20 cellular contexts compared by ENCODE assay signal in genomic region chr10:114372179-114372578, GRCh38. TPM values are rescaled to one million over a fixed set of nuclear protein-coding genes. Genes with fewer than 3 reads are reported as not detected.
DNase-seq lines count a peak whose midpoint lies in the region; ATAC-seq and TF ChIP-seq lines count a peak whose summit lies in the region.
"Had no signal": no experiment of that assay in that cellular context is flagged by ENCODE, and none has a peak within 500 bp of the region (broad histone marks: within the 10 kb centered on the region; RNA-seq: fewer than 3 reads in every experiment).

No MANE protein-coding gene starts in this region.

- H3K36me3 Mint-ChIP-seq in endothelial cell (ENCODE audit: low read depth, unreplicated experiment), result no peaks in the 10 kb centered on the region
- H3K36me3 Mint-ChIP-seq: CD4-positive, CD25-positive, alpha-beta regulatory T cell had no signal

- no peak overlapping the region for H3K4me3 Mint-ChIP-seq in endothelial cell (ENCODE audit: unreplicated experiment)
- H3K4me3 Mint-ChIP-seq: CD4-positive, CD25-positive, alpha-beta regulatory T cell had no signal

- TF ChIP-seq CTCF in mucosa of descending colon (IDR thresholded peaks at IDR 0.05) (no peak), spleen (IDR thresholded peaks at IDR 0.05 in 8 of 11, conservative IDR thresholded peaks at IDR 0.05 in 3 of 11) (no peak), endothelial cell (IDR thresholded peaks at IDR 0.05; ENCODE audit: unreplicated experiment) (no peak), gastroesophageal sphincter (IDR thresholded peaks at IDR 0.05) (no peak)

- H3K36me3 ChIP-seq in mucosa of descending colon (ENCODE audit: low read depth) (no peaks in the 10 kb centered on the region), spleen (no peaks in the 10 kb centered on the region), gastroesophageal sphincter (no peaks in the 10 kb centered on the region)
- H3K36me3 ChIP-seq: SJCRH30 had no signal

- TF ChIP-seq POLR2A in spleen (IDR thresholded peaks at IDR 0.05) (no peak), gastroesophageal sphincter (IDR thresholded peaks at IDR 0.05) (no peak)

- ATAC-seq in mucosa of descending colon (peak; percentile 94), gastroesophageal sphincter (no peak)
- ATAC-seq: HCT116, Panc1 had no signal

- 58 to 70% (median 60%) methylated on average over 3 of the region's 3 CpGs for WGBS in spleen, 5 donors
- WGBS in gastroesophageal sphincter (ENCODE audit: low coverage in 1 of 2), 2 donors, result 65 to 71% methylated on average over 2 to 3 of the region's 3 CpGs

- no peaks in the 10 kb centered on the region for H3K9me3 ChIP-seq in mucosa of descending colon
- H3K9me3 ChIP-seq in spleen, result no peaks in the 10 kb centered on the region
- H3K9me3 ChIP-seq in gastroesophageal sphincter, result no peaks in the 10 kb centered on the region
- H3K9me3 ChIP-seq: SJCRH30 had no signal

- H3K27me3 Mint-ChIP-seq in endothelial cell (ENCODE audit: unreplicated experiment), result peaks cover 2% of the 10 kb centered on the region

- H3K27ac ChIP-seq in spleen (peak overlapping the region in 7 of 8 donors; percentile 57 to 82 (median 75)), gastroesophageal sphincter (peak overlapping the region in 1 of 4 donors; percentile 6)
- H3K27ac ChIP-seq: SJCRH30 had no signal

- H3K4me1 Mint-ChIP-seq in endothelial cell (ENCODE audit: unreplicated experiment), result peaks cover 5% of the 10 kb centered on the region

- H3K4me3 ChIP-seq in mucosa of descending colon (no peak overlapping the region), spleen (no peak overlapping the region), gastroesophageal sphincter (no peak overlapping the region)
- H3K4me3 ChIP-seq: SJCRH30 had no signal

- H3K9me3 Mint-ChIP-seq in endothelial cell (ENCODE audit: unreplicated experiment), result no peaks in the 10 kb centered on the region
- H3K9me3 Mint-ChIP-seq: CD4-positive, CD25-positive, alpha-beta regulatory T cell had no signal

- H3K27me3 ChIP-seq in spleen (replicated peaks in 1 of 7) (no peaks in the 10 kb centered on the region), gastroesophageal sphincter (no peaks in the 10 kb centered on the region)
- H3K27me3 ChIP-seq: SJCRH30 had no signal

- H3K4me1 ChIP-seq in mucosa of descending colon (ENCODE audit: low read depth) (no peaks in the 10 kb centered on the region), spleen (peaks cover 4 to 77% (median 52%) of the 10 kb centered on the region in 6 donors), gastroesophageal sphincter (peaks cover 3 to 64% (median 18%) of the 10 kb centered on the region in 3 donors)

- no peak overlapping the region for H3K27ac Mint-ChIP-seq in endothelial cell (ENCODE audit: unreplicated experiment)
- H3K27ac Mint-ChIP-seq: CD4-positive, CD25-positive, alpha-beta regulatory T cell had no signal

- TF ChIP-seq EP300 in gastroesophageal sphincter (IDR thresholded peaks at IDR 0.05), result no peak

- intact Hi-C loops in mucosa of descending colon (cut with DNase I, micrococcal nuclease) (no loop called here), spleen (cut with DNase I; ENCODE audit: low total_unique reads) (no loop called here)

- DNase-seq in ELF-1 (ENCODE audit: low read depth, low spot score) (peak; percentile 43), dermis blood vessel endothelial cell (peak; percentile 56), mucosa of descending colon (peak in 2 of 3 donors; percentile 62 to 66), spleen (no peak), ecto neural progenitor cell (ENCODE audit: low spot score) (no peak), DMS 273 treated with DMSO at 0.1 percent for 48 hours (lab: John Stamatoyannopoulos, UW) (no peak), endothelial cell (ENCODE audit: low spot score) (no peak)
- DNase-seq: CD4-positive, CD25-positive, alpha-beta regulatory T cell; DMS79 treated with DMSO at 0.1 percent for 48 hours; KG1; NCI-H1092; NCI-H1436 treated with DMSO at 0.1 percent for 48 hours; NCI-H1930; NCI-H2227 treated with DMSO at 0.1 percent for 48 hours; NCI-H524; NCI-H774; SJCRH30 had no signal

RNA-seq across cellular contexts. Expression of gene AFAP1L2, which starts 32.1 kb away (rescaled TPM):
- total RNA-seq in dermis blood vessel endothelial cell, result 7.6 and 27.7 TPM in 2 replicates
- total RNA-seq in mucosa of descending colon, result 10 to 100 TPM in 2 of 3 donors, 1 to 10 TPM in 1; 6.7 to 23.4 (median 11.6) TPM
- total RNA-seq in spleen, result 100 to 1,000 TPM; 119 to 273 (median 191) TPM
- 10 to 100 TPM; 18.3 to 71.5 (median 19.3) TPM for polyA plus RNA-seq in spleen
- 0.77 TPM for total RNA-seq in endothelial cell (ENCODE audit: unreplicated experiment)
- 10 to 100 TPM; 20.5 to 29.5 (median 23.9) TPM for total RNA-seq in gastroesophageal sphincter

Comparison
In these comparisons a context has a peak if more than half of its experiments do, and no peak if none do; other contexts are left out.
1. DNase-seq: peak in ELF-1 (single experiment), dermis blood vessel endothelial cell (single experiment) and mucosa of descending colon (2 of 3); none in spleen (single experiment), ecto neural progenitor cell (single experiment), DMS 273 treated with DMSO at 0.1 percent for 48 hours (single experiment) and endothelial cell (single experiment).